1 cellular context compared by ENCODE assay signal in genomic region chr6:111377558-111378120, GRCh38.
A peak's percentile ranks its signal among the peaks of the same experiment; 100 is the strongest.
TF ChIP-seq lines count a peak whose summit lies in the region.

No MANE protein-coding gene starts in this region.

TF ChIP-seq in K562, 482 proteins besides CTCF, POLR2A, EP300 and RAD21 (continued from another document and continues in another):
- TF ChIP-seq KAT7 (CRISPR knock-in tag; IDR thresholded peaks at IDR 0.05; ENCODE audit: borderline replicate concordance) (no peak), HOXB6 (CRISPR knock-in tag; IDR thresholded peaks at IDR 0.05; ENCODE audit: borderline replicate concordance) (no peak), PRPF4 (IDR thresholded peaks at IDR 0.05; ENCODE audit: insufficient read depth, low read depth, low read length, poor library complexity, severe bottlenecking) (no peak), CXXC5 (CRISPR knock-in tag; IDR thresholded peaks at IDR 0.05) (no peak), SMARCE1 (IDR thresholded peaks at IDR 0.05) (peak; percentile 92), HDAC8 (tag; IDR thresholded peaks at IDR 0.05) (no peak), COPS2 (conservative IDR thresholded peaks at IDR 0.05) (no peak), ZNF24 (IDR thresholded peaks at IDR 0.05) (peak; percentile 42; the same call in 1 of the 2 replicates), PATZ1 (CRISPR knock-in tag; IDR thresholded peaks at IDR 0.05; ENCODE audit: borderline replicate concordance) (no peak), SMARCA5 (IDR thresholded peaks at IDR 0.05) (no peak), ADNP (tag; IDR thresholded peaks at IDR 0.05) (no peak), FOSL1 (tag; conservative IDR thresholded peaks at IDR 0.05) (peak; percentile 96), ZKSCAN8 (CRISPR knock-in tag; IDR thresholded peaks at IDR 0.05) (no peak), TAF1 (IDR thresholded peaks at IDR 0.05; ENCODE audit: control insufficient read depth, extremely low read depth, insufficient read depth, low read length, severe bottlenecking) (no peak), POLR2B (IDR thresholded peaks at IDR 0.05; ENCODE audit: low read depth, partially characterized antibody) (no peak), SUPT5H (IDR thresholded peaks at IDR 0.05) (no peak), C11orf30 (IDR thresholded peaks at IDR 0.05; ENCODE audit: low read depth) (peak; percentile 88), TCF7L2 (IDR thresholded peaks at IDR 0.05; ENCODE audit: low read depth, low read length) (no peak), POLR2AphosphoS2 (IDR thresholded peaks at IDR 0.05; ENCODE audit: low read length) (no peak), CEBPG (CRISPR knock-in tag; IDR thresholded peaks at IDR 0.05) (no peak), CEBPG (tag; conservative IDR thresholded peaks at IDR 0.05 in 1 of 2, IDR thresholded peaks at IDR 0.05 in 1 of 2) (no peak), RHOXF2B (CRISPR knock-in tag; conservative IDR thresholded peaks at IDR 0.05) (no peak), ETV1 (tag; conservative IDR thresholded peaks at IDR 0.05; ENCODE audit: low read depth) (no peak), ZBTB33 (CRISPR knock-in tag; IDR thresholded peaks at IDR 0.05) (no peak), PHF8 (IDR thresholded peaks at IDR 0.05; ENCODE audit: borderline replicate concordance, low read length) (no peak), NCOA1 (IDR thresholded peaks at IDR 0.05; ENCODE audit: low read depth) (no peak), U2AF1 (optimal IDR thresholded peaks at IDR 0.05; ENCODE audit: low read depth, low read length) (no peak), ZFP30 (CRISPR knock-in tag; IDR thresholded peaks at IDR 0.05; ENCODE audit: borderline replicate concordance) (no peak), ZNF134 (CRISPR knock-in tag; conservative IDR thresholded peaks at IDR 0.05) (no peak), ZBTB26 (CRISPR knock-in tag; IDR thresholded peaks at IDR 0.05) (no peak), CTCFL (IDR thresholded peaks at IDR 0.05; ENCODE audit: borderline replicate concordance, insufficient read depth, low read depth, low read length, poor library complexity, severe bottlenecking) (no peak), STAT5A (IDR thresholded peaks at IDR 0.05; ENCODE audit: borderline replicate concordance, low read length) (0 out of 2 replicates have a peak, but pooled peaks have one; percentile 15), ZNF551 (CRISPR knock-in tag; IDR thresholded peaks at IDR 0.05) (no peak), SRSF1 (IDR thresholded peaks at IDR 0.05; ENCODE audit: low read depth, low read length) (no peak), ZNF197 (CRISPR knock-in tag; IDR thresholded peaks at IDR 0.05; ENCODE audit: low read depth) (no peak), ZNF639 (CRISPR knock-in tag; conservative IDR thresholded peaks at IDR 0.05 in 1 of 2, IDR thresholded peaks at IDR 0.05 in 1 of 2) (no peak), TFAM (CRISPR knock-in tag; conservative IDR thresholded peaks at IDR 0.05) (no peak), ZNF444 (CRISPR knock-in tag; IDR thresholded peaks at IDR 0.05) (no peak), ZKSCAN1 (IDR thresholded peaks at IDR 0.05; ENCODE audit: low read depth, low read length) (no peak), MAFK (IDR thresholded peaks at IDR 0.05; ENCODE audit: low read length) (peak; percentile 60; the same call in 1 of the 2 replicates), SRF (CRISPR knock-in tag; IDR thresholded peaks at IDR 0.05) (no peak), ZNF239 (CRISPR knock-in tag; IDR thresholded peaks at IDR 0.05) (no peak)
- TF ChIP-seq, protein P1, sequence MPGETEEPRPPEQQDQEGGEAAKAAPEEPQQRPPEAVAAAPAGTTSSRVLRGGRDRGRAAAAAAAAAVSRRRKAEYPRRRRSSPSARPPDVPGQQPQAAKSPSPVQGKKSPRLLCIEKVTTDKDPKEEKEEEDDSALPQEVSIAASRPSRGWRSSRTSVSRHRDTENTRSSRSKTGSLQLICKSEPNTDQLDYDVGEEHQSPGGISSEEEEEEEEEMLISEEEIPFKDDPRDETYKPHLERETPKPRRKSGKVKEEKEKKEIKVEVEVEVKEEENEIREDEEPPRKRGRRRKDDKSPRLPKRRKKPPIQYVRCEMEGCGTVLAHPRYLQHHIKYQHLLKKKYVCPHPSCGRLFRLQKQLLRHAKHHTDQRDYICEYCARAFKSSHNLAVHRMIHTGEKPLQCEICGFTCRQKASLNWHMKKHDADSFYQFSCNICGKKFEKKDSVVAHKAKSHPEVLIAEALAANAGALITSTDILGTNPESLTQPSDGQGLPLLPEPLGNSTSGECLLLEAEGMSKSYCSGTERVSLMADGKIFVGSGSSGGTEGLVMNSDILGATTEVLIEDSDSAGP (CRISPR knock-in tag; IDR thresholded peaks at IDR 0.05), result no peak
- TF ChIP-seq, protein P2, sequence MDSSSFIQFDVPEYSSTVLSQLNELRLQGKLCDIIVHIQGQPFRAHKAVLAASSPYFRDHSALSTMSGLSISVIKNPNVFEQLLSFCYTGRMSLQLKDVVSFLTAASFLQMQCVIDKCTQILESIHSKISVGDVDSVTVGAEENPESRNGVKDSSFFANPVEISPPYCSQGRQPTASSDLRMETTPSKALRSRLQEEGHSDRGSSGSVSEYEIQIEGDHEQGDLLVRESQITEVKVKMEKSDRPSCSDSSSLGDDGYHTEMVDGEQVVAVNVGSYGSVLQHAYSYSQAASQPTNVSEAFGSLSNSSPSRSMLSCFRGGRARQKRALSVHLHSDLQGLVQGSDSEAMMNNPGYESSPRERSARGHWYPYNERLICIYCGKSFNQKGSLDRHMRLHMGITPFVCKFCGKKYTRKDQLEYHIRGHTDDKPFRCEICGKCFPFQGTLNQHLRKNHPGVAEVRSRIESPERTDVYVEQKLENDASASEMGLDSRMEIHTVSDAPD (CRISPR knock-in tag; IDR thresholded peaks at IDR 0.05), result no peak
